ENCODE assay signal across 8 cellular contexts in the genomic region with DNA sequence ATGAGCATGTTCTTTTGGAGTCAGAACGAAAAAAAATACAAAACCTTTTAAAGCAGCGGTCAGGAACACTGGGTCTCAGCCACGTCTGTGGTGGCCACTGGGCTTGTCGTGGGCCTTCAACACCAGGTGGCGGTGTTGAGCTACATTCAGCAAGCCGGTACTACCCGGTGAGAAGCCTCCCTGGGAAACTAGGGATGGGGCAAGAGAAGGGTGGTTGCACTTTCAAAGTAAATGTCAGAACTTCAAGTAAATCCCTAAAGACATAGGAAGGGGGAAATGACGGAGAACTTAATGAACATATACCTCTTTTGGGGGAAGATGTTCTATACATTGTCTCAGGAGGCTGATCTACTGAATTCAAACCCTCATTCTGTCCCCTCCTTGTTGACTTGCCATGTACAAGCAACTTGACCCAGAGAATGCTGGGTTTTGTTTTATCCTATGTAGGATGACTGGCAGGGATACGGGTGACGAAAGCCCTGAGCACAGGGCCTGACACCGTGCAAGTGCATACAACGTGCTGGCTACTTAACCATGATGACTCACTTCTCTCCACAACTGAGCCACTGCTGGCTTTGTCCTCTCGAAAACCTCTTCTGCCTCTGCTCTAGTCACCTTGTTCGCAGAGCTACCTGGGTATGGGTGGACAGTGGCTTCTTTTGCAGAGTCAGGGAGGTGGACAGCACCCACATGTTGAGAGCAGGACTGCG. TPM values are rescaled to one million over a fixed set of nuclear protein-coding genes. Genes with fewer than 3 reads are reported as not detected.
A peak's percentile ranks its signal among the peaks of the same experiment; 100 is the strongest.
DNase-seq lines count a peak whose midpoint lies in the region; ATAC-seq and TF ChIP-seq lines count a peak whose summit lies in the region.

No MANE protein-coding gene starts in this region.

- peak; percentile 89 for TF ChIP-seq CTCF in DOHH2 (IDR thresholded peaks at IDR 0.05; ENCODE audit: low read depth, low read length, poor library complexity, severe bottlenecking)

- no peaks in the 10 kb centered on the region for H3K79me2 ChIP-seq in DOHH2 (ENCODE audit: control insufficient read depth, low read length)

- no peak overlapping the region for H3K27ac ChIP-seq in DOHH2 (ENCODE audit: low read depth, low read length)

- peak; percentile 9 for DNase-seq in GOT3 (lab: John Stamatoyannopoulos, UW)
- peak; percentile 62 for DNase-seq in MV-4-11 (lab: John Stamatoyannopoulos, UW)
- DNase-seq in SW480 (ENCODE audit: low spot score): peak; percentile 81
- DNase-seq in adipocyte (ENCODE audit: low read depth): peak; percentile 95
- DNase-seq in left cardiac atrium: peak; percentile 87
- peak; percentile 59 for DNase-seq in putamen (ENCODE audit: low spot score)

- intact Hi-C loops in left cardiac atrium (cut with DNase I): loop anchor here (2.0 to 5.0 kb wide), 2 partner anchors 676 to 764 kb away; no protein-coding TSS in a partner anchor

- no peaks in the 10 kb centered on the region for H3K36me3 ChIP-seq in DOHH2 (ENCODE audit: control insufficient read depth, low read length)
- no peaks in the 10 kb centered on the region for H3K36me3 ChIP-seq in adipocyte (ENCODE audit: control insufficient read depth, insufficient read depth, low read length, severe bottlenecking)

- H3K9ac ChIP-seq in adipocyte (ENCODE audit: low read length): no peak overlapping the region

- peaks cover 14% of the 10 kb centered on the region for H3F3A ChIP-seq in DOHH2 (ENCODE audit: control insufficient read depth, insufficient read depth)

- H3K9me3 ChIP-seq in DOHH2 (ENCODE audit: control insufficient read depth, insufficient read depth, low read length) (no peaks in the 10 kb centered on the region), adipocyte (ENCODE audit: control insufficient read depth, low read length) (no peaks in the 10 kb centered on the region)

- H3K4me2 ChIP-seq in DOHH2 (ENCODE audit: low read length): no peak overlapping the region

- ATAC-seq in left cardiac atrium (peak; percentile 86 to 90), HG03097 (IDR thresholded peaks at IDR 0.05; ENCODE audit: low FRiP score, unreplicated experiment) (no peak)

- H3K27me3 ChIP-seq in DOHH2 (ENCODE audit: control insufficient read depth, low read length) (no peaks in the 10 kb centered on the region), adipocyte (replicated peaks; ENCODE audit: control insufficient read depth, insufficient read depth, low read length) (no peaks in the 10 kb centered on the region)

- H3K4me3 ChIP-seq in DOHH2 (ENCODE audit: low read length) (no peak overlapping the region), adipocyte (ENCODE audit: low read length) (no peak overlapping the region)

- H3K9me2 ChIP-seq in DOHH2 (replicated peaks; ENCODE audit: control insufficient read depth, low read length): no peaks in the 10 kb centered on the region

- no peaks in the 10 kb centered on the region; the same call in 1 of the 2 replicates for H4K20me1 ChIP-seq in DOHH2 (ENCODE audit: control insufficient read depth, insufficient read depth, low read depth, low read length)

- H3K4me1 ChIP-seq in DOHH2 (ENCODE audit: control insufficient read depth, low read length) (no peaks in the 10 kb centered on the region), adipocyte (ENCODE audit: control insufficient read depth, insufficient read depth, low read length) (peaks cover 6% of the 10 kb centered on the region)

RNA-seq across cellular contexts. Expression of gene BAMBI, which starts 49.0 kb away (rescaled TPM):
- total RNA-seq in left cardiac atrium: 10 to 100 TPM; 23.7 to 54.8 TPM

Comparison
In these comparisons a context has a peak if more than half of its experiments do, and no peak if none do; other contexts are left out.
1. DNase-seq: peak in every context shown above with its lines; median percentile 95 in adipocyte; 87 in left cardiac atrium; 81 in SW480; 62 in MV-4-11; 59 in putamen; 9 in GOT3.